In genomic region chr10:120824864-120825263, GRCh38 we compare ENCODE assay signal across 9 cellular contexts. TPM values are rescaled to one million over a fixed set of nuclear protein-coding genes. Genes with fewer than 3 reads are reported as not detected.
DNase-seq lines count a peak whose midpoint lies in the region; ATAC-seq and TF ChIP-seq lines count a peak whose summit lies in the region.
"Had no signal": no experiment of that assay in that cellular context is flagged by ENCODE, and none has a peak within 500 bp of the region (broad histone marks: within the 10 kb centered on the region; RNA-seq: fewer than 3 reads in every experiment).

No MANE protein-coding gene starts in this region.

- TF ChIP-seq CTCF in lower leg skin (IDR thresholded peaks at IDR 0.05): no peak

- H3K4me3 ChIP-seq in lower leg skin (ENCODE audit: low read depth, poor library complexity, severe bottlenecking): no peak overlapping the region
- H3K4me3 ChIP-seq in naive thymus-derived CD4-positive, alpha-beta T cell (ENCODE audit: low read length): no peak overlapping the region

- no peaks in the 10 kb centered on the region for H3K27me3 ChIP-seq in naive thymus-derived CD4-positive, alpha-beta T cell (ENCODE audit: control insufficient read depth in 2 of 2, insufficient read depth in 2 of 2, low read length in 2 of 2)

- H3K36me3 ChIP-seq in naive thymus-derived CD4-positive, alpha-beta T cell (ENCODE audit: control insufficient read depth in 2 of 3, insufficient read depth in 3 of 3, low read length in 3 of 3): no peaks in the 10 kb centered on the region

- H3K4me1 Mint-ChIP-seq in activated naive CD8-positive, alpha-beta T cell treated with anti-CD3 and anti-CD28 coated beads, Interleukin-2, amount 50 U/mL, for 24 hours: no peaks in the 10 kb centered on the region
- H3K4me1 Mint-ChIP-seq in naive thymus-derived CD4-positive, alpha-beta T cell: no peaks in the 10 kb centered on the region

- H3K9me3 ChIP-seq in naive thymus-derived CD4-positive, alpha-beta T cell (ENCODE audit: control insufficient read depth in 2 of 3, low read length in 3 of 3): no peaks in the 10 kb centered on the region

- DNase-seq in DMS53 (lab: John Stamatoyannopoulos, UW): peak; percentile 60
- no peak for DNase-seq in DMS53 treated with DMSO at 0.1 percent for 48 hours (lab: John Stamatoyannopoulos, UW; ENCODE audit: unreplicated experiment)
- DNase-seq in M059J (ENCODE audit: low read depth): peak; percentile 33
- DNase-seq in activated naive CD8-positive, alpha-beta T cell treated with anti-CD3 and anti-CD28 coated beads, Interleukin-2, amount 50 U/mL, for 24 hours: peak; percentile 5
- peak; percentile 63 for DNase-seq in medulla oblongata (ENCODE audit: extremely low spot score)
- DNase-seq in lower leg skin (ENCODE audit: low spot score in 2 of 2): no peak
- no peak for DNase-seq in NCI-H774 (lab: John Stamatoyannopoulos, UW)
- DNase-seq in naive thymus-derived CD4-positive, alpha-beta T cell: no peak
- DNase-seq: activated B cell treated with CpG ODN at 0.5 μM for 24 hours had no signal

- no peak overlapping the region for H3K27ac ChIP-seq in naive thymus-derived CD4-positive, alpha-beta T cell (ENCODE audit: low read depth, low read length)

- CTCF ChIA-PET in naive thymus-derived CD4-positive, alpha-beta T cell (lab: Charles Lee): no interaction called here

- no peak for TF ChIP-seq POLR2A in lower leg skin (IDR thresholded peaks at IDR 0.05)

- H3K27ac Mint-ChIP-seq in activated naive CD8-positive, alpha-beta T cell treated with anti-CD3 and anti-CD28 coated beads, Interleukin-2, amount 50 U/mL, for 24 hours: no peak overlapping the region
- no peak overlapping the region for H3K27ac Mint-ChIP-seq in naive thymus-derived CD4-positive, alpha-beta T cell
- H3K27ac Mint-ChIP-seq: activated B cell treated with CpG ODN at 0.5 μM for 24 hours had no signal

- intact Hi-C loops in lower leg skin (cut with DNase I; ENCODE audit: low total_unique reads): no loop called here
- intact Hi-C loops in naive thymus-derived CD4-positive, alpha-beta T cell (cut with micrococcal nuclease): no loop called here

- 34 to 39% methylated on average over 10 of the region's 10 CpGs for WGBS in lower leg skin, 2 donors

- ATAC-seq in activated naive CD8-positive, alpha-beta T cell treated with anti-CD3 and anti-CD28 coated beads, Interleukin-2, amount 50 U/mL, for 24 hours: no peak
- no peak for ATAC-seq in naive thymus-derived CD4-positive, alpha-beta T cell

- no peaks in the 10 kb centered on the region for H3K4me1 ChIP-seq in naive thymus-derived CD4-positive, alpha-beta T cell (ENCODE audit: control insufficient read depth in 2 of 2, insufficient read depth in 2 of 2, low read length in 2 of 2)

- H3K4me3 Mint-ChIP-seq in activated naive CD8-positive, alpha-beta T cell treated with anti-CD3 and anti-CD28 coated beads, Interleukin-2, amount 50 U/mL, for 24 hours: no peak overlapping the region
- no peak overlapping the region for H3K4me3 Mint-ChIP-seq in naive thymus-derived CD4-positive, alpha-beta T cell
- H3K4me3 Mint-ChIP-seq: activated B cell treated with CpG ODN at 0.5 μM for 24 hours had no signal

- H3K27me3 Mint-ChIP-seq in activated naive CD8-positive, alpha-beta T cell treated with anti-CD3 and anti-CD28 coated beads, Interleukin-2, amount 50 U/mL, for 24 hours: peaks cover 8% of the 10 kb centered on the region
- H3K27me3 Mint-ChIP-seq in naive thymus-derived CD4-positive, alpha-beta T cell: peaks cover 4 to 31% (median 21%) of the 10 kb centered on the region in 5 donors

- POLR2A ChIA-PET in naive thymus-derived CD4-positive, alpha-beta T cell (lab: Charles Lee): no interaction called here

- no peaks in the 10 kb centered on the region for H3K9me3 Mint-ChIP-seq in activated naive CD8-positive, alpha-beta T cell treated with anti-CD3 and anti-CD28 coated beads, Interleukin-2, amount 50 U/mL, for 24 hours
- peaks cover 0 to 3% (median 0%) of the 10 kb centered on the region in 11 donors for H3K9me3 Mint-ChIP-seq in naive thymus-derived CD4-positive, alpha-beta T cell
- H3K9me3 Mint-ChIP-seq: activated B cell treated with CpG ODN at 0.5 μM for 24 hours had no signal

- H3K36me3 Mint-ChIP-seq in activated naive CD8-positive, alpha-beta T cell treated with anti-CD3 and anti-CD28 coated beads, Interleukin-2, amount 50 U/mL, for 24 hours (ENCODE audit: low read depth): no peaks in the 10 kb centered on the region
- no peaks in the 10 kb centered on the region for H3K36me3 Mint-ChIP-seq in naive thymus-derived CD4-positive, alpha-beta T cell

RNA-seq across cellular contexts. Expression of gene WDR11, which starts 26.3 kb away (rescaled TPM):
- 24.1 and 28.4 TPM in 2 replicates for total RNA-seq in M059J (2014; rRNA removed; shearing (Covaris generic))
- 10 to 100 TPM; 25.8 to 37.7 (median 36.7) TPM for total RNA-seq in lower leg skin
- total RNA-seq in naive thymus-derived CD4-positive, alpha-beta T cell: 10 to 100 TPM; 20.5 to 78.1 (median 44.6) TPM
- 10 to 100 TPM; 12.6 to 16.4 TPM for polyA plus RNA-seq in naive thymus-derived CD4-positive, alpha-beta T cell

Comparison
In these comparisons a context has a peak if more than half of its experiments do, and no peak if none do; other contexts are left out.
1. DNase-seq: peak in DMS53 (single experiment), M059J (single experiment), activated naive CD8-positive, alpha-beta T cell treated with anti-CD3 and anti-CD28 coated beads, Interleukin-2, amount 50 U/mL, for 24 hours (single experiment) and medulla oblongata (single experiment); none in DMS53 treated with DMSO at 0.1 percent for 48 hours (single experiment), lower leg skin (0 of 2), NCI-H774 (single experiment) and naive thymus-derived CD4-positive, alpha-beta T cell (0 of 9).